1 cellular context compared by ENCODE assay signal in the genomic region with DNA sequence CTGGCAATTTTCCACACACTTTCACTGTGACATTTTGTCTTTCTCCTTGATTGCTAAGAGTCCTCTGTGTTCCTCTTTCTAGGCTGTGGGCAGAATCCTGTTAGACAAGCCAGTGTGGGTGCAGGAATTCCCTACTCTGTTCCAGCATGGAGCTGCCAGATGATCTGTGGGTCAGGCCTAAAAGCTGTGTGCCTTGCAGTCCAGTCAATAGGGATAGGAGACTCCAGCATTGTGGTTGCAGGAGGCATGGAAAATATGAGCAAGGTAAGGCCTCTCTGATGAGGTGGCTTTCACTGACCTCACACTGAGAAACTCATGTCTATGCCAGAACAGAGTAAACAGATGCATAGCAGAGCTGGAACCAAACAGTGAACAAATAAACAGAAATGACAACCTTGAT.
TF ChIP-seq lines count a peak whose summit lies in the region.

No MANE protein-coding gene starts in this region.

TF ChIP-seq in HepG2, 621 proteins besides CTCF, POLR2A, EP300 and RAD21:
- TF ChIP-seq ZNF44 (CRISPR knock-in tag; IDR thresholded peaks at IDR 0.05) = 0 out of 2 replicates have a peak, but pooled peaks have one; percentile 45
- TF ChIP-seq MED8 (CRISPR knock-in tag; IDR thresholded peaks at IDR 0.05; ENCODE audit: insufficient replicate concordance) = no peak
- TF ChIP-seq, protein P1, sequence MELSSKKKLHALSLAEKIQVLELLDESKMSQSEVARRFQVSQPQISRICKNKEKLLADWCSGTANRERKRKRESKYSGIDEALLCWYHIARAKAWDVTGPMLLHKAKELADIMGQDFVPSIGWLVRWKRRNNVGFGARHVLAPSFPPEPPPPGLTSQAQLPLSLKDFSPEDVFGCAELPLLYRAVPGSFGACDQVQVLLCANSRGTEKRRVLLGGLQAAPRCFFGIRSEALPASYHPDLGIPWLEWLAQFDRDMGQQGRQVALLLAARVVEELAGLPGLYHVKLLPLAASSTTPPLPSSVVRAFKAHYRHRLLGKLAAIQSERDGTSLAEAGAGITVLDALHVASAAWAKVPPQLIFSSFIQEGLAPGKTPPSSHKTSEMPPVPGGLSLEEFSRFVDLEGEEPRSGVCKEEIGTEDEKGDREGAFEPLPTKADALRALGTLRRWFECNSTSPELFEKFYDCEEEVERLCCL (CRISPR knock-in tag; IDR thresholded peaks at IDR 0.05; ENCODE audit: borderline replicate concordance) = no peak
- TF ChIP-seq NAIF1 (CRISPR knock-in tag; IDR thresholded peaks at IDR 0.05; ENCODE audit: borderline replicate concordance) = no peak
- no peak for TF ChIP-seq DPF2 (CRISPR knock-in tag; IDR thresholded peaks at IDR 0.05; ENCODE audit: borderline replicate concordance, low read depth)
- TF ChIP-seq, protein P2, sequence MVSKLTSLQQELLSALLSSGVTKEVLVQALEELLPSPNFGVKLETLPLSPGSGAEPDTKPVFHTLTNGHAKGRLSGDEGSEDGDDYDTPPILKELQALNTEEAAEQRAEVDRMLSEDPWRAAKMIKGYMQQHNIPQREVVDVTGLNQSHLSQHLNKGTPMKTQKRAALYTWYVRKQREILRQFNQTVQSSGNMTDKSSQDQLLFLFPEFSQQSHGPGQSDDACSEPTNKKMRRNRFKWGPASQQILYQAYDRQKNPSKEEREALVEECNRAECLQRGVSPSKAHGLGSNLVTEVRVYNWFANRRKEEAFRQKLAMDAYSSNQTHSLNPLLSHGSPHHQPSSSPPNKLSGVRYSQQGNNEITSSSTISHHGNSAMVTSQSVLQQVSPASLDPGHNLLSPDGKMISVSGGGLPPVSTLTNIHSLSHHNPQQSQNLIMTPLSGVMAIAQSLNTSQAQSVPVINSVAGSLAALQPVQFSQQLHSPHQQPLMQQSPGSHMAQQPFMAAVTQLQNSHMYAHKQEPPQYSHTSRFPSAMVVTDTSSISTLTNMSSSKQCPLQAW (CRISPR knock-in tag; IDR thresholded peaks at IDR 0.05) = 0 out of 2 replicates have a peak, but pooled peaks have one; percentile 53
- no peak for TF ChIP-seq ZNF563 (CRISPR knock-in tag; IDR thresholded peaks at IDR 0.05)
- TF ChIP-seq GABPA (IDR thresholded peaks at IDR 0.05; ENCODE audit: low read depth, low read length) = no peak
- no peak for TF ChIP-seq GABPA (CRISPR knock-in tag; IDR thresholded peaks at IDR 0.05; ENCODE audit: low read depth)
- TF ChIP-seq ZNF7 (CRISPR knock-in tag; IDR thresholded peaks at IDR 0.05) = no peak
- TF ChIP-seq MXI1 (IDR thresholded peaks at IDR 0.05; ENCODE audit: borderline replicate concordance, low read depth, low read length) = 0 out of 3 replicates have a peak, but pooled peaks have one; percentile 21
- no peak for TF ChIP-seq TARDBP (CRISPR knock-in tag; IDR thresholded peaks at IDR 0.05)
